Comparison of ENCODE assay signal across 27 cellular contexts in genomic region chr13:99855516-99855915, GRCh38.
"Had no signal": no experiment of that assay in that cellular context is flagged by ENCODE, and none has a peak within 500 bp of the region (broad histone marks: within the 10 kb centered on the region; RNA-seq: fewer than 3 reads in every experiment).

No MANE protein-coding gene starts in this region.

- H3K4me3 Mint-ChIP-seq: activated T-cell treated with anti-CD3 and anti-CD28 coated beads, Interleukin-2, amount 50 U/mL, for 72 hours; naive B cell; nephron progenitor cell; stimulated activated effector memory CD8-positive, alpha-beta T cell treated with anti-CD3 and anti-CD28 coated beads, Interleukin-12 subunit alpha, Interleukin-12 subunit beta, amount 100 ng/mL, for 72 hours; stimulated activated naive CD8-positive, alpha-beta T cell treated with anti-CD3 and anti-CD28 coated beads, Interleukin-15, Interleukin-2, amounts not matched to agents 100 ng/mL and 50 ng/mL, for 24 hours had no signal

- H3K27me3 Mint-ChIP-seq: naive B cell had no signal

- H3K27ac ChIP-seq: colonic mucosa, epithelial cell of prostate, esophagus squamous epithelium, hepatocyte, pancreas, prostate gland, skin epidermis, upper lobe of left lung had no signal

- H3K4me1 Mint-ChIP-seq: naive B cell had no signal

- H3K36me3 ChIP-seq: colonic mucosa, esophagus squamous epithelium, pancreas, prostate gland, upper lobe of left lung had no signal

- H3K79me2 ChIP-seq: hepatocyte had no signal

- H3K27ac Mint-ChIP-seq: activated naive CD4-positive, alpha-beta T cell treated with anti-CD3 and anti-CD28 coated beads, Interleukin-2, amount 50 U/mL, for 72 hours; activated T-cell treated with anti-CD3 and anti-CD28 coated beads, Interleukin-2, amount 50 U/mL, for 72 hours; naive B cell; nephron progenitor cell; stimulated activated effector memory CD8-positive, alpha-beta T cell treated with anti-CD3 and anti-CD28 coated beads, Interleukin-12 subunit alpha, Interleukin-12 subunit beta, amount 100 ng/mL, for 72 hours; stimulated activated naive CD8-positive, alpha-beta T cell treated with anti-CD3 and anti-CD28 coated beads, Interleukin-15, Interleukin-2, amounts not matched to agents 100 ng/mL and 50 ng/mL, for 24 hours had no signal

- H2AFZ ChIP-seq: hepatocyte had no signal

- DNase-seq: activated CD4-positive, alpha-beta T cell treated with anti-CD3 and anti-CD28 coated beads for 4 hours; activated CD4-positive, alpha-beta T cell treated with anti-CD3 and anti-CD28 coated beads, Interleukin-2, amount 50 U/mL, for 4 hours; activated naive CD4-positive, alpha-beta T cell; activated T-cell treated with anti-CD3 and anti-CD28 coated beads for 4 hours; activated T-cell treated with anti-CD3 and anti-CD28 coated beads, Interleukin-2, amount 50 U/mL, for 72 hours; anterior cingulate cortex; cerebellar nuclear complex; colonic mucosa; effector CD8-positive, alpha-beta T cell; esophagus squamous epithelium; foreskin melanocyte; islet precursor cell; left ventricle myocardium superior; naive B cell; nephron progenitor cell; pancreas; retina; stimulated activated CD4-positive, alpha-beta T cell treated with anti-CD3 and anti-CD28 coated beads, Interleukin-4, amount 100 ng/mL, for 24 hours; upper lobe of left lung had no signal

- H3K27me3 ChIP-seq: colonic mucosa, esophagus squamous epithelium, pancreas, upper lobe of left lung had no signal

- H3K4me3 ChIP-seq: colonic mucosa, esophagus squamous epithelium, hepatocyte, pancreas, prostate gland, skin epidermis, upper lobe of left lung had no signal

- H3K9me3 ChIP-seq: colonic mucosa, esophagus squamous epithelium, pancreas, prostate gland, upper lobe of left lung had no signal

- ATAC-seq: activated naive CD4-positive, alpha-beta T cell treated with anti-CD3 and anti-CD28 coated beads, Interleukin-2, amount 50 U/mL, for 72 hours; activated T-cell treated with anti-CD3 and anti-CD28 coated beads, Interleukin-2, amount 50 U/mL, for 72 hours; left ventricle myocardium superior; pancreas; sciatic nerve; stimulated activated effector memory CD8-positive, alpha-beta T cell treated with anti-CD3 and anti-CD28 coated beads, Interleukin-12 subunit alpha, Interleukin-12 subunit beta, amount 100 ng/mL, for 72 hours had no signal

- H3K4me2 ChIP-seq: hepatocyte had no signal

- H3K9me3 Mint-ChIP-seq: activated naive CD4-positive, alpha-beta T cell treated with anti-CD3 and anti-CD28 coated beads, Interleukin-2, amount 50 U/mL, for 72 hours; naive B cell; nephron progenitor cell; stimulated activated effector memory CD8-positive, alpha-beta T cell treated with anti-CD3 and anti-CD28 coated beads, Interleukin-12 subunit alpha, Interleukin-12 subunit beta, amount 100 ng/mL, for 72 hours; stimulated activated naive CD8-positive, alpha-beta T cell treated with anti-CD3 and anti-CD28 coated beads, Interleukin-15, Interleukin-2, amounts not matched to agents 100 ng/mL and 50 ng/mL, for 24 hours had no signal

- H3K4me1 ChIP-seq: colonic mucosa, esophagus squamous epithelium, pancreas, prostate gland, upper lobe of left lung had no signal
